ENCODE assay signal across 14 cellular contexts in the genomic region with DNA sequence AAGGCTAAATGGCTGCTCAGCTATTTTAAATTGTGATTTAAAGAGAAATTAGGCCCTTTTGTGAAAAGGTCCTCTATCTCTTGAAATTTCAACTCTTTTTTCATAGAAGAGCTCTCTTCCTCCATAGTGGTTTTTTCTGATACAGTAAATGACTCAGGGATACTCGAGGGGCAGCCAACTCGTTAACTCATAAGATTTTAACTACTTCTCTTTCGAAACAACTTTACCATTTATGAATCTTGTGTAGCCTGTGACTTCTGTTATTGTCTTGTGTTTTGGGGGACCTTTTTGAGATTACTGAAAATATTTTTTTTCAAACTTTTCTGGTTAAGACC. TPM values are rescaled to one million over a fixed set of nuclear protein-coding genes. Genes with fewer than 3 reads are reported as not detected.
DNase-seq lines count a peak whose midpoint lies in the region; ATAC-seq and TF ChIP-seq lines count a peak whose summit lies in the region.
"Had no signal": no experiment of that assay in that cellular context is flagged by ENCODE, and none has a peak within 500 bp of the region (broad histone marks: within the 10 kb centered on the region; RNA-seq: fewer than 3 reads in every experiment).

No MANE protein-coding gene starts in this region.

- H3F3A ChIP-seq in GM23248 (ENCODE audit: insufficient read depth) = 0 out of 2 replicates have a peak, but pooled peaks cover 12% of the 10 kb centered on the region

- H3K27ac Mint-ChIP-seq in T-helper 17 cell (peak overlapping the region; percentile 6), glutamatergic neuron (ENCODE audit: unreplicated experiment) (peak overlapping the region; percentile 62)

- no peaks in the 10 kb centered on the region for H3K27me3 ChIP-seq in GM23248 (replicated peaks; ENCODE audit: insufficient read depth)
- H3K27me3 ChIP-seq: BLaER1 had no signal

- H3K36me3 Mint-ChIP-seq in T-helper 17 cell (ENCODE audit: low read depth) = peaks cover 2% of the 10 kb centered on the region
- H3K36me3 Mint-ChIP-seq in glutamatergic neuron (ENCODE audit: unreplicated experiment) = no peaks in the 10 kb centered on the region

- H3K79me2 ChIP-seq in GM23248 (ENCODE audit: insufficient read depth) = peaks cover 100% of the 10 kb centered on the region

- H3K9me3 Mint-ChIP-seq in glutamatergic neuron (ENCODE audit: unreplicated experiment) = no peaks in the 10 kb centered on the region

- no peaks in the 10 kb centered on the region for H3K9me2 ChIP-seq in GM23248 (ENCODE audit: insufficient read depth)

- peaks cover 7% of the 10 kb centered on the region; the same call in 1 of the 2 replicates for H3K36me3 ChIP-seq in GM23248 (ENCODE audit: low read depth)
- H3K36me3 ChIP-seq: thoracic aorta had no signal

- H3K9me3 ChIP-seq in GM23248 (ENCODE audit: low read depth) (no peaks in the 10 kb centered on the region), T-helper 17 cell (ENCODE audit: control insufficient read depth, low read length, poor library complexity, severe bottlenecking) (no peaks in the 10 kb centered on the region)
- H3K9me3 ChIP-seq: thoracic aorta had no signal

- H3K27me3 Mint-ChIP-seq in T-helper 17 cell = no peaks in the 10 kb centered on the region
- H3K27me3 Mint-ChIP-seq in glutamatergic neuron (ENCODE audit: unreplicated experiment) = peaks cover 2% of the 10 kb centered on the region

- no peak for TF ChIP-seq CTCF in glutamatergic neuron (IDR thresholded peaks at IDR 0.05; ENCODE audit: partially characterized antibody, unreplicated experiment)

- in situ Hi-C loops in GM23248 (cut with MboI) = no loop called here

- no peak overlapping the region for H3K4me3 ChIP-seq in GM23248
- H3K4me3 ChIP-seq: BLaER1, thoracic aorta had no signal

- peak overlapping the region; percentile 45 for H3K4me3 Mint-ChIP-seq in T-helper 17 cell
- peak overlapping the region; percentile 35 for H3K4me3 Mint-ChIP-seq in glutamatergic neuron (ENCODE audit: unreplicated experiment)

- 73 to 81% methylated on average over 3 of the region's 3 CpGs for WGBS in GM23248 (ENCODE audit: low coverage in 1 of 2, low lambda C conversion rate in 2 of 2, missing lambda C conversion rate in 2 of 2), 2 experiments

- H3K4me2 ChIP-seq in GM23248 (ENCODE audit: unreplicated experiment) = peak overlapping the region; percentile 18
- H3K4me2 ChIP-seq: BLaER1 had no signal

- H3K4me1 Mint-ChIP-seq in T-helper 17 cell (peaks cover 60% of the 10 kb centered on the region), glutamatergic neuron (ENCODE audit: low read depth, unreplicated experiment) (peaks cover 6% of the 10 kb centered on the region)

- H3K27ac ChIP-seq in GM23248 = 0 out of 2 replicates have a peak overlapping the region, but pooled peaks have one; percentile 11
- H3K27ac ChIP-seq: BLaER1, thoracic aorta had no signal

- no peak overlapping the region for H2AFZ ChIP-seq in GM23248

- no peaks in the 10 kb centered on the region for H4K20me1 ChIP-seq in GM23248 (ENCODE audit: insufficient read depth)
- H4K20me1 ChIP-seq: BLaER1 had no signal

- no peak overlapping the region for H3K9ac ChIP-seq in GM23248
- H3K9ac ChIP-seq: BLaER1 had no signal

- ATAC-seq in T-helper 17 cell = no peak
- ATAC-seq in GM21528 (IDR thresholded peaks at IDR 0.05; ENCODE audit: low FRiP score, unreplicated experiment) = no peak
- no peak for ATAC-seq in HG03135 (IDR thresholded peaks at IDR 0.05; ENCODE audit: unreplicated experiment)

- DNase-seq in AG20443 (ENCODE audit: low spot score) (peak; percentile 36), GM23248 (peak; percentile 46), T-helper 17 cell (no peak), glutamatergic neuron (no peak), NCI-H748 treated with DMSO at 0.1 percent for 48 hours (lab: John Stamatoyannopoulos, UW) (no peak)
- DNase-seq in activated effector memory CD4-positive, alpha-beta T cell treated with Interleukin-2 at 50 U/mL for 16 hours = no peak
- DNase-seq: activated gamma-delta T cell treated with Interleukin-2 at 50 U/mL for 16 hours, midbrain, NCI-H2227 treated with DMSO at 0.1 percent for 48 hours, SHP77 treated with DMSO at 0.1 percent for 48 hours had no signal

- H3K4me1 ChIP-seq in GM23248 (ENCODE audit: insufficient read depth) = peaks cover 21% of the 10 kb centered on the region
- H3K4me1 ChIP-seq: BLaER1 had no signal

RNA-seq across cellular contexts. Expression of a gene that starts 11.3 kb away (rescaled TPM):
- total RNA-seq in GM23248 (2014; rRNA removed; shearing (Covaris generic)) = 60.4 and 69.4 TPM in 2 replicates
- polyA plus RNA-seq in GM23248 (2016; fragmentation: Nextera tagmentation; extraction: Ambion mirVana) = 84.4 and 87.1 TPM in 2 replicates
- 100 to 1,000 TPM; 129 to 134 TPM for total RNA-seq in T-helper 17 cell
- total RNA-seq in glutamatergic neuron (ENCODE audit: unreplicated experiment) = 45.9 TPM

Comparison
In these comparisons a context has a peak if more than half of its experiments do, and no peak if none do; other contexts are left out.
1. DNase-seq: peak in AG20443 (single experiment) and GM23248 (single experiment); none in T-helper 17 cell (0 of 3), glutamatergic neuron (single experiment), activated effector memory CD4-positive, alpha-beta T cell treated with Interleukin-2 at 50 U/mL for 16 hours (single experiment) and NCI-H748 treated with DMSO at 0.1 percent for 48 hours (single experiment).